Comparison of ENCODE assay signal across 12 cellular contexts in the genomic region with DNA sequence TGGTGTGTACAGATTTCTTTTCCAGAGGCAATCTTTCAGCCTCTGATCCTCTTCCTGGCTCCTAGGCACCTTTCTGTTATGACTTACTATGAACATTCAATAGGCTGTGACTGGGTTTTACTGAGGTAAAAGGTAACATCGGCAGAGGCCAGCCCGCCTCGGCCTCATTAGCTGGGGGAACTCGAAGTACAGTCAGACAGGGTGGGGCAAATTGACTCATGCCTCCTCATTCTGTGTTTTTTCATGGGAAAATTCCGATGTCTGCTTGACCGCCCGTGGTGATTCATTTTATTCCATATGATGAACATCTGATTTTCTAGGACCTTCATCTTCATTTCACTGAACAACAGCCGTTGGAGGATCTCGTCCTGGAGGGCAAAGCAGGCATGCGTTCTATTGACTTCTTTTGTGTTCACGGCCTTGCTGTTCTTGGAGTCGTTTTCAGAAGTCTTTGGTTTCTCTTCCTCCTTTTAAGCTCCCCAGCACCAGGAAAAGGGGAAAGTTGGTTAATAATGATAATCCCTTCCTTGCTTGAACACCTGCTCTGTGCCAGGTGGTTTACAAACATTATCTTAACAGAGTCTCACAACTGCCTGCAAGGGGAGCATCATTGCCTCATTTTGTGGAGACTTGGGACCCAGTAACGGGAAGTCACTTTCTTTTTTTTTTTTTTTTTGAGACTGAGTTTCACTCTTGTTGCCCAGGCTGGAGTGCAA. TPM values are rescaled to one million over a fixed set of nuclear protein-coding genes. Genes with fewer than 3 reads are reported as not detected.
DNase-seq lines count a peak whose midpoint lies in the region; ATAC-seq, FAIRE-seq and TF ChIP-seq lines count a peak whose summit lies in the region.
"Had no signal": no experiment of that assay in that cellular context is flagged by ENCODE, and none has a peak within 500 bp of the region (broad histone marks: within the 10 kb centered on the region; RNA-seq: fewer than 3 reads in every experiment).

No MANE protein-coding gene starts in this region.

- no peak overlapping the region for H3K4ac ChIP-seq in IMR-90 (ENCODE audit: low read depth, low read length)

- no peak overlapping the region for H3K4me3 Mint-ChIP-seq in astrocyte (ENCODE audit: unreplicated experiment)
- H3K4me3 Mint-ChIP-seq in activated CD8-positive, alpha-beta T cell treated with anti-CD3 and anti-CD28 coated beads for 36 hours = no peak overlapping the region
- no peak overlapping the region for H3K4me3 Mint-ChIP-seq in activated CD4-positive, alpha-beta memory T cell treated with anti-CD3 and anti-CD28 coated beads for 36 hours
- H3K4me3 Mint-ChIP-seq: activated CD4-positive, alpha-beta T cell treated with anti-CD3 and anti-CD28 coated beads, Interleukin-2, amount 10 ng/mL, durations not matched to agents 7 days and 5 days; activated naive CD8-positive, alpha-beta T cell had no signal

- H4K20me1 ChIP-seq in IMR-90 (ENCODE audit: insufficient read depth, low read length) = no peaks in the 10 kb centered on the region
- H4K20me1 ChIP-seq in astrocyte (ENCODE audit: insufficient read depth, low read length) = no peaks in the 10 kb centered on the region

- no peak overlapping the region for H3K23ac ChIP-seq in IMR-90 (ENCODE audit: low read depth, low read length)

- WGBS in IMR-90 (ENCODE audit: extremely low coverage in 2 of 2, insufficient read length in 1 of 2), 2 experiments = 84% methylated on average over 3 of the region's 13 CpGs; no CpG with 5 or more reads in 1 of the 2 experiments

- H2AFZ ChIP-seq in IMR-90 (replicated peaks; ENCODE audit: low read length, poor library complexity) (peak overlapping the region; percentile 26), astrocyte (ENCODE audit: low read depth, low read length) (peak overlapping the region; percentile 68)

- H3K27me3 Mint-ChIP-seq in astrocyte (ENCODE audit: low read depth, unreplicated experiment) = no peaks in the 10 kb centered on the region
- H3K27me3 Mint-ChIP-seq in activated CD8-positive, alpha-beta T cell treated with anti-CD3 and anti-CD28 coated beads for 36 hours = peaks cover 4% of the 10 kb centered on the region
- H3K27me3 Mint-ChIP-seq in activated CD4-positive, alpha-beta memory T cell treated with anti-CD3 and anti-CD28 coated beads for 36 hours = peaks cover 6% of the 10 kb centered on the region
- H3K27me3 Mint-ChIP-seq: activated CD4-positive, alpha-beta T cell treated with anti-CD3 and anti-CD28 coated beads, Interleukin-2, amount 10 ng/mL, durations not matched to agents 7 days and 5 days; activated naive CD8-positive, alpha-beta T cell; progenitor cell of endocrine pancreas had no signal

- in situ Hi-C loops in IMR-90 (cut with MboI; ENCODE audit: low sequenced_read_pairs) = no loop called here

- DNase-seq in AG20443 (ENCODE audit: low spot score) (peak; percentile 71), IMR-90 (peak; percentile 56), astrocyte (ENCODE audit: low read depth) (peak; percentile 91), islet precursor cell (peak; percentile 57), substantia nigra (lab: John Stamatoyannopoulos, UW) (no peak)
- no peak for DNase-seq in activated CD8-positive, alpha-beta T cell treated with anti-CD3 and anti-CD28 coated beads for 36 hours
- DNase-seq in activated CD4-positive, alpha-beta memory T cell treated with anti-CD3 and anti-CD28 coated beads for 36 hours = no peak
- DNase-seq: activated CD4-positive, alpha-beta T cell treated with anti-CD3 and anti-CD28 coated beads, Interleukin-2, amount 10 ng/mL, durations not matched to agents 7 days and 5 days; left ventricle myocardium superior had no signal

- H3K4me2 ChIP-seq in IMR-90 (ENCODE audit: low read depth, low read length) (no peak overlapping the region), astrocyte (ENCODE audit: low read length) (peak overlapping the region; percentile 63)

- H3K4me3 ChIP-seq in IMR-90 (ENCODE audit: insufficient read depth, low read depth, low read length) = no peak overlapping the region
- H3K4me3 ChIP-seq in astrocyte (ENCODE audit: insufficient read depth, low read depth, low read length) = peak overlapping the region; percentile 18

- H2AK5ac ChIP-seq in IMR-90 (ENCODE audit: low read depth, low read length) = no peak overlapping the region

- CTCF ChIA-PET in IMR-90 (lab: Yijun Ruan, JAX) = no interaction called here
- CTCF ChIA-PET in activated CD8-positive, alpha-beta T cell treated with anti-CD3 and anti-CD28 coated beads for 36 hours (lab: Charles Lee) = no interaction called here
- CTCF ChIA-PET in activated CD4-positive, alpha-beta memory T cell treated with anti-CD3 and anti-CD28 coated beads for 36 hours (lab: Charles Lee) = no interaction called here

- TF ChIP-seq CTCF in IMR-90 (conservative IDR thresholded peaks at IDR 0.05; ENCODE audit: low read depth, low read length) (no peak), astrocyte (IDR thresholded peaks at IDR 0.05; ENCODE audit: insufficient read depth, low read depth, low read length) (no peak)
- TF ChIP-seq CTCF in activated CD8-positive, alpha-beta T cell treated with anti-CD3 and anti-CD28 coated beads for 36 hours (IDR thresholded peaks at IDR 0.05) = no peak

- dilution Hi-C loops in IMR-90 (cut with HindIII; ENCODE audit: low sequenced_read_pairs, unreplicated experiment) = no loop called here

- H3K27ac Mint-ChIP-seq in astrocyte (ENCODE audit: unreplicated experiment) = peak overlapping the region; percentile 78
- H3K27ac Mint-ChIP-seq in activated CD8-positive, alpha-beta T cell treated with anti-CD3 and anti-CD28 coated beads for 36 hours = no peak overlapping the region
- H3K27ac Mint-ChIP-seq in activated CD4-positive, alpha-beta memory T cell treated with anti-CD3 and anti-CD28 coated beads for 36 hours = no peak overlapping the region
- H3K27ac Mint-ChIP-seq: activated CD4-positive, alpha-beta T cell treated with anti-CD3 and anti-CD28 coated beads, Interleukin-2, amount 10 ng/mL, durations not matched to agents 7 days and 5 days; activated naive CD8-positive, alpha-beta T cell; progenitor cell of endocrine pancreas had no signal

- ATAC-seq in IMR-90 (ENCODE audit: low read depth) (no peak), GM21737 (IDR thresholded peaks at IDR 0.05; ENCODE audit: unreplicated experiment) (no peak)
- no peak for ATAC-seq in activated CD8-positive, alpha-beta T cell treated with anti-CD3 and anti-CD28 coated beads for 36 hours
- ATAC-seq: left ventricle myocardium superior had no signal

- no peak overlapping the region for H2BK20ac ChIP-seq in IMR-90 (ENCODE audit: low read depth, low read length)

- intact Hi-C loops in IMR-90 (cut with micrococcal nuclease) = no loop called here
- intact Hi-C loops in activated CD8-positive, alpha-beta T cell treated with anti-CD3 and anti-CD28 coated beads for 36 hours (cut with micrococcal nuclease) = no loop called here
- intact Hi-C loops in activated CD4-positive, alpha-beta memory T cell treated with anti-CD3 and anti-CD28 coated beads for 36 hours (cut with micrococcal nuclease) = no loop called here

- no peaks in the 10 kb centered on the region for H3K79me2 ChIP-seq in astrocyte (ENCODE audit: insufficient read depth, low read length)

- POLR2A ChIA-PET in IMR-90 (lab: Charles Lee; ENCODE audit: unreplicated experiment) = no interaction called here
- POLR2A ChIA-PET in activated CD8-positive, alpha-beta T cell treated with anti-CD3 and anti-CD28 coated beads for 36 hours (lab: Charles Lee) = no interaction called here
- POLR2A ChIA-PET in activated CD4-positive, alpha-beta memory T cell treated with anti-CD3 and anti-CD28 coated beads for 36 hours (lab: Charles Lee) = no interaction called here

- no peak overlapping the region for H4K91ac ChIP-seq in IMR-90 (ENCODE audit: insufficient read depth, low read depth, low read length)

- H3K9me3 Mint-ChIP-seq in astrocyte (ENCODE audit: unreplicated experiment) = no peaks in the 10 kb centered on the region
- H3K9me3 Mint-ChIP-seq in activated CD8-positive, alpha-beta T cell treated with anti-CD3 and anti-CD28 coated beads for 36 hours = no peaks in the 10 kb centered on the region
- no peaks in the 10 kb centered on the region for H3K9me3 Mint-ChIP-seq in activated CD4-positive, alpha-beta memory T cell treated with anti-CD3 and anti-CD28 coated beads for 36 hours
- H3K9me3 Mint-ChIP-seq: activated CD4-positive, alpha-beta T cell treated with anti-CD3 and anti-CD28 coated beads, Interleukin-2, amount 10 ng/mL, durations not matched to agents 7 days and 5 days had no signal

- H3K36me3 ChIP-seq in IMR-90 (ENCODE audit: control insufficient read depth, insufficient read depth, low read length) (no peaks in the 10 kb centered on the region), astrocyte (ENCODE audit: insufficient read depth, low read length) (no peaks in the 10 kb centered on the region)

- H3K18ac ChIP-seq in IMR-90 (ENCODE audit: low read depth, low read length) = no peak overlapping the region

- H3K36me3 Mint-ChIP-seq in astrocyte (ENCODE audit: low read depth, unreplicated experiment) = no peaks in the 10 kb centered on the region
- no peaks in the 10 kb centered on the region for H3K36me3 Mint-ChIP-seq in activated CD8-positive, alpha-beta T cell treated with anti-CD3 and anti-CD28 coated beads for 36 hours (ENCODE audit: low read depth)
- no peaks in the 10 kb centered on the region for H3K36me3 Mint-ChIP-seq in activated CD4-positive, alpha-beta memory T cell treated with anti-CD3 and anti-CD28 coated beads for 36 hours
- H3K36me3 Mint-ChIP-seq: activated naive CD8-positive, alpha-beta T cell had no signal

- H4K8ac ChIP-seq in IMR-90 (ENCODE audit: low read depth in 2 of 2, low read length in 2 of 2) = no peak overlapping the region

- H3K9me1 ChIP-seq in IMR-90 (ENCODE audit: insufficient read depth, low read length) = no peaks in the 10 kb centered on the region

- no peak overlapping the region for H3K9ac ChIP-seq in IMR-90 (ENCODE audit: low read depth, low read length)
- peak overlapping the region; percentile 55 for H3K9ac ChIP-seq in astrocyte (ENCODE audit: low read length)

- no TSS peak for BruUV-seq in IMR-90 (replicated peaks; lab: Mats Ljungman, UMichigan)

- H3K9me3 ChIP-seq in IMR-90 (ENCODE audit: control insufficient read depth, insufficient read depth, low read length) = no peaks in the 10 kb centered on the region
- H3K9me3 ChIP-seq in astrocyte (ENCODE audit: insufficient read depth, low read depth, low read length) = no peaks in the 10 kb centered on the region

- H2BK5ac ChIP-seq in IMR-90 (ENCODE audit: low read depth, low read length, poor library complexity, severe bottlenecking) = no peak overlapping the region

- peaks cover 4% of the 10 kb centered on the region; the same call in 1 of the 2 replicates for H3K27me3 ChIP-seq in IMR-90 (ENCODE audit: control insufficient read depth, insufficient read depth, low read length)
- no peaks in the 10 kb centered on the region for H3K27me3 ChIP-seq in astrocyte (ENCODE audit: insufficient read depth, low read length)

- no peak for TF ChIP-seq RAD21 in IMR-90 (IDR thresholded peaks at IDR 0.05; ENCODE audit: low read length)

- H3K4me1 Mint-ChIP-seq in astrocyte (ENCODE audit: low read depth, unreplicated experiment) = peaks cover 8% of the 10 kb centered on the region
- no peaks in the 10 kb centered on the region for H3K4me1 Mint-ChIP-seq in activated CD8-positive, alpha-beta T cell treated with anti-CD3 and anti-CD28 coated beads for 36 hours (ENCODE audit: low read depth)
- H3K4me1 Mint-ChIP-seq in activated CD4-positive, alpha-beta memory T cell treated with anti-CD3 and anti-CD28 coated beads for 36 hours (ENCODE audit: low read depth) = no peaks in the 10 kb centered on the region
- H3K4me1 Mint-ChIP-seq: activated CD4-positive, alpha-beta T cell treated with anti-CD3 and anti-CD28 coated beads, Interleukin-2, amount 10 ng/mL, durations not matched to agents 7 days and 5 days had no signal

- no peak for FAIRE-seq in astrocyte (lab: Jason Lieb, UNC)

- H3K27ac ChIP-seq in IMR-90 (ENCODE audit: insufficient read depth, low read length) (no peak overlapping the region), astrocyte (ENCODE audit: low read depth, low read length) (peak overlapping the region; percentile 86), substantia nigra (ENCODE audit: low read depth, low read length, poor library complexity, severe bottlenecking) (no peak overlapping the region)

- no peak overlapping the region for H2BK120ac ChIP-seq in IMR-90 (ENCODE audit: low read depth, low read length)

- H2BK15ac ChIP-seq in IMR-90 (ENCODE audit: low read depth, low read length) = no peak overlapping the region

- no peak for TF ChIP-seq POLR2A in IMR-90 (IDR thresholded peaks at IDR 0.05; ENCODE audit: low read depth, low read length)

- no peak overlapping the region for H2AK9ac ChIP-seq in IMR-90 (replicated peaks; ENCODE audit: low read depth, low read length, poor library complexity)

- no peak overlapping the region for H3K14ac ChIP-seq in IMR-90 (replicated peaks; ENCODE audit: low read depth, low read length)

- no peaks in the 10 kb centered on the region for H3K79me1 ChIP-seq in IMR-90 (ENCODE audit: low read depth in 1 of 2, low read length in 2 of 2)

- no peak overlapping the region for H4K5ac ChIP-seq in IMR-90 (ENCODE audit: low read depth, low read length)

- H3K56ac ChIP-seq in IMR-90 (ENCODE audit: extremely low read depth, insufficient read depth, low read length) = no peak overlapping the region

- no peaks in the 10 kb centered on the region for H3K4me1 ChIP-seq in IMR-90 (ENCODE audit: control insufficient read depth, insufficient read depth, low read length)
- peaks cover 13% of the 10 kb centered on the region for H3K4me1 ChIP-seq in astrocyte (ENCODE audit: insufficient read depth, low read length)

RNA-seq across cellular contexts. Expression of a gene that starts 4.8 kb away (rescaled TPM):
- total RNA-seq in IMR-90 (2012; rRNA removed) (not detected in 2 replicates), astrocyte (not detected in 2 replicates)
- polyA plus RNA-seq in IMR-90 (2012; rRNA removed) = not detected in 2 replicates
- polyA plus RNA-seq in IMR-90 (2012; cell fraction: cytosol; rRNA removed) = not detected in 2 replicates
- not detected in 2 replicates for polyA plus RNA-seq in IMR-90 (2012; cell fraction: nucleus; rRNA removed; ENCODE audit: low replicate concordance)
- total RNA-seq in activated CD8-positive, alpha-beta T cell treated with anti-CD3 and anti-CD28 coated beads for 36 hours = not detected
- total RNA-seq in activated CD4-positive, alpha-beta memory T cell treated with anti-CD3 and anti-CD28 coated beads for 36 hours = not detected
- total RNA-seq: activated CD4-positive, alpha-beta T cell treated with anti-CD3 and anti-CD28 coated beads, Interleukin-2, amount 10 ng/mL, durations not matched to agents 7 days and 5 days; left ventricle myocardium superior; progenitor cell of endocrine pancreas had no signal

RNA-seq across cellular contexts. Expression of a gene that starts 8.4 kb away (rescaled TPM):
- 104 and 148 TPM in 2 replicates for total RNA-seq in IMR-90 (2012; rRNA removed)
- 54.9 and 58.7 TPM in 2 replicates for polyA plus RNA-seq in IMR-90 (2012; rRNA removed)
- 41.1 and 81.9 TPM in 2 replicates for polyA plus RNA-seq in IMR-90 (2012; cell fraction: cytosol; rRNA removed)
- 37.7 and 93.7 TPM in 2 replicates for polyA plus RNA-seq in IMR-90 (2012; cell fraction: nucleus; rRNA removed; ENCODE audit: low replicate concordance)
- 110 TPM in 2 replicates for total RNA-seq in astrocyte
- total RNA-seq in activated CD8-positive, alpha-beta T cell treated with anti-CD3 and anti-CD28 coated beads for 36 hours = 10 to 100 TPM; 75.2 to 77.7 TPM
- 10 to 100 TPM; 60.2 to 61.9 TPM for total RNA-seq in activated CD4-positive, alpha-beta memory T cell treated with anti-CD3 and anti-CD28 coated beads for 36 hours

RNA-seq across cellular contexts. Expression of a gene that starts 38.2 kb away (rescaled TPM):
- total RNA-seq in IMR-90 (2012; rRNA removed) (not detected in 2 replicates), astrocyte (not detected in 2 replicates)
- polyA plus RNA-seq in IMR-90 (2012; rRNA removed) = not detected in 2 replicates
- not detected in 2 replicates for polyA plus RNA-seq in IMR-90 (2012; cell fraction: cytosol; rRNA removed)
- not detected in 2 replicates for polyA plus RNA-seq in IMR-90 (2012; cell fraction: nucleus; rRNA removed; ENCODE audit: low replicate concordance)
- total RNA-seq in activated CD8-positive, alpha-beta T cell treated with anti-CD3 and anti-CD28 coated beads for 36 hours = not detected
- total RNA-seq in activated CD4-positive, alpha-beta memory T cell treated with anti-CD3 and anti-CD28 coated beads for 36 hours = not detected
- total RNA-seq: activated CD4-positive, alpha-beta T cell treated with anti-CD3 and anti-CD28 coated beads, Interleukin-2, amount 10 ng/mL, durations not matched to agents 7 days and 5 days; left ventricle myocardium superior; progenitor cell of endocrine pancreas had no signal

Comparison
In these comparisons a context has a peak if more than half of its experiments do, and no peak if none do; other contexts are left out.
1. DNase-seq: peak in AG20443 (single experiment), IMR-90 (single experiment), astrocyte (single experiment) and islet precursor cell (single experiment); none in activated CD8-positive, alpha-beta T cell treated with anti-CD3 and anti-CD28 coated beads for 36 hours (single experiment), activated CD4-positive, alpha-beta memory T cell treated with anti-CD3 and anti-CD28 coated beads for 36 hours (single experiment) and substantia nigra (0 of 49).